In the genomic region with DNA sequence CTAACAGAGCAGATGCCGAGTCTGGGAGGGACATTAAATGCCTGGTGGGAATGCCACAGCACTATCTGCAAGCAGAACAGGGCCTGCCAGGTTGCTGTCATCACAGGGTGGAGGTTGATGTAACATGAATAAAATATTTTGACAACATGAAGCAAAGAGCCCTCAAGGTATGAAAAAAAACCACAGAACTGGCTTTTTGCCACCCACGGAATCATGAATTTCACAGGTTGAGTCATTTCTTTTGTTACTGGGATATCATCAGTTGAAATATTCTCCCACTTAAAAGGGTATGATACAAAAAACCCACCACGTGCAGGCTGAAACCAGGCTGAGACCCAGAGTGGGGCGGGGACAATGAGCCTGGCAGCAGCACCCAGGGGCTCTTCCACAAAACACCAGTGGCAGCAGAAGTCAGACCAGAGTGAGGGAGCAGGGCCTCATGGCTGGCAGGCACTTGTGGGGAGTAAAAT, we compare ENCODE assay signal across 11 cellular contexts.
DNase-seq lines count a peak whose midpoint lies in the region; ATAC-seq and TF ChIP-seq lines count a peak whose summit lies in the region.
"Had no signal": no experiment of that assay in that cellular context is flagged by ENCODE, and none has a peak within 500 bp of the region (broad histone marks: within the 10 kb centered on the region; RNA-seq: fewer than 3 reads in every experiment).

No MANE protein-coding gene starts in this region.

- no peak for TF ChIP-seq CTCF in HCT116 (IDR thresholded peaks at IDR 0.05 in 2 of 3, conservative IDR thresholded peaks at IDR 0.05 in 1 of 3; ENCODE audit: borderline replicate concordance in 1 of 3, insufficient read depth in 1 of 3, low read depth in 2 of 3, low read length in 2 of 3)
- no peak for TF ChIP-seq CTCF in fibroblast of lung (conservative IDR thresholded peaks at IDR 0.05 in 1 of 2, IDR thresholded peaks at IDR 0.05 in 1 of 2; ENCODE audit: low read depth in 1 of 2, low read length in 2 of 2)
- no peak for TF ChIP-seq CTCF in esophagus squamous epithelium (IDR thresholded peaks at IDR 0.05)

- H3K9ac ChIP-seq in HCT116 (ENCODE audit: low read length) (no peak overlapping the region), fibroblast of lung (ENCODE audit: insufficient read depth, low read length) (no peak overlapping the region)

- no peak for TF ChIP-seq RAD21 in HCT116 (IDR thresholded peaks at IDR 0.05; ENCODE audit: low read depth)

- peaks cover 13% of the 10 kb centered on the region in 2 experiments for H3K4me1 ChIP-seq in HCT116 (ENCODE audit: control insufficient read depth in 1 of 2, insufficient read depth in 2 of 2, low read length in 2 of 2)
- H3K4me1 ChIP-seq in fibroblast of lung (ENCODE audit: control insufficient read depth, extremely low read depth, insufficient read depth, low read length) = peaks cover 2% of the 10 kb centered on the region
- H3K4me1 ChIP-seq in esophagus squamous epithelium = peaks cover 0 to 12% (median 0%) of the 10 kb centered on the region in 3 donors

- no peak overlapping the region for H3K4me3 ChIP-seq in HCT116 (replicated peaks in 1 of 2; ENCODE audit: low read depth in 1 of 2, low read length in 2 of 2)
- H3K4me3 ChIP-seq in fibroblast of lung (replicated peaks in 1 of 4; ENCODE audit: control extremely low read depth in 1 of 4, insufficient read depth in 1 of 4, low read depth in 3 of 4, low read length in 4 of 4) = no peak overlapping the region
- H3K4me3 ChIP-seq in esophagus squamous epithelium = no peak overlapping the region
- H3K4me3 ChIP-seq: breast epithelium had no signal

- H3K9me3 ChIP-seq in HCT116 (ENCODE audit: control insufficient read depth in 1 of 2, insufficient read depth in 1 of 2, low read depth in 1 of 2, low read length in 2 of 2) (no peaks in the 10 kb centered on the region), fibroblast of lung (ENCODE audit: control insufficient read depth, insufficient read depth, low read depth, low read length) (no peaks in the 10 kb centered on the region), esophagus squamous epithelium (no peaks in the 10 kb centered on the region)
- H3K9me3 ChIP-seq: breast epithelium had no signal

- H3K4me2 ChIP-seq in HCT116 (ENCODE audit: low read length) (peak overlapping the region; percentile 21), fibroblast of lung (ENCODE audit: extremely low read depth, insufficient read depth, low read length) (no peak overlapping the region)

- H3K9me2 ChIP-seq in HCT116 (ENCODE audit: insufficient read depth) = no peaks in the 10 kb centered on the region

- H4K20me1 ChIP-seq in HCT116 (ENCODE audit: insufficient read depth) = no peaks in the 10 kb centered on the region
- no peaks in the 10 kb centered on the region for H4K20me1 ChIP-seq in fibroblast of lung (ENCODE audit: control insufficient read depth, extremely low read depth, insufficient read depth, low read length)

- H3K36me3 ChIP-seq in HCT116 (ENCODE audit: control insufficient read depth in 1 of 2, insufficient read depth in 2 of 2, low read length in 2 of 2) = no peaks in the 10 kb centered on the region
- no peaks in the 10 kb centered on the region for H3K36me3 ChIP-seq in fibroblast of lung (ENCODE audit: control insufficient read depth, insufficient read depth, low read length)
- H3K36me3 ChIP-seq in esophagus squamous epithelium = no peaks in the 10 kb centered on the region
- H3K36me3 ChIP-seq: breast epithelium had no signal

- no peak overlapping the region for H3K27ac ChIP-seq in HCT116 (ENCODE audit: low read depth, low read length)
- H3K27ac ChIP-seq in fibroblast of lung (ENCODE audit: insufficient read depth, low read length) = no peak overlapping the region
- no peak overlapping the region for H3K27ac ChIP-seq in esophagus squamous epithelium
- H3K27ac ChIP-seq: breast epithelium had no signal

- CTCF ChIA-PET in HCT116 (lab: Charles Lee) = no interaction called here

- ATAC-seq in HCT116 (peak; percentile 69), HG02763 (IDR thresholded peaks at IDR 0.05; ENCODE audit: unreplicated experiment) (no peak), HG03469 (IDR thresholded peaks at IDR 0.05; ENCODE audit: unreplicated experiment) (no peak)

- H3K79me2 ChIP-seq in HCT116 (ENCODE audit: insufficient read depth, low read length) (no peaks in the 10 kb centered on the region), fibroblast of lung (ENCODE audit: control insufficient read depth, insufficient read depth, low read length) (peaks cover 11% of the 10 kb centered on the region)

- intact Hi-C loops in HCT116 (cut with micrococcal nuclease) (no loop called here), esophagus squamous epithelium (cut with DNase I) (no loop called here)

- H2AFZ ChIP-seq in HCT116 (ENCODE audit: low read depth, low read length, poor library complexity, severe bottlenecking) = no peak overlapping the region
- no peak overlapping the region for H2AFZ ChIP-seq in fibroblast of lung (ENCODE audit: low read length)

- DNase-seq in HCT116 (ENCODE audit: low read depth, low spot score) (peak; percentile 59), RKO (ENCODE audit: low spot score) (peak; percentile 1), fibroblast of lung (ENCODE audit: low read depth in 2 of 2) (peak; percentile 60 to 94), OCI-M1 (lab: John Stamatoyannopoulos, UW) (no peak), esophagus squamous epithelium (lab: John Stamatoyannopoulos, UW) (no peak)
- peak; percentile 24 for DNase-seq in stimulated activated CD4-positive, alpha-beta T cell treated with anti-CD3 and anti-CD28 coated beads, Interleukin-4, amount 100 ng/mL, for 48 hours (ENCODE audit: low read depth in 2 of 2)
- DNase-seq: NCI-H1436, nephron progenitor cell had no signal

- RAD21 ChIA-PET in HCT116 (lab: Charles Lee; ENCODE audit: low non-redundant PET in 1 of 2, low total read pairs in 2 of 2, uncharacterized antibody in 2 of 2, unreplicated experiment in 2 of 2) = no interaction called here

- POLR2A ChIA-PET in HCT116 (lab: Charles Lee) = no interaction called here

- no TSS peak for BruUV-seq in HCT116 (replicated peaks; lab: Mats Ljungman, UMichigan)

- H3K27me3 ChIP-seq in HCT116 (ENCODE audit: insufficient read depth, low read length) (no peaks in the 10 kb centered on the region), fibroblast of lung (ENCODE audit: control insufficient read depth, insufficient read depth, low read length) (no peaks in the 10 kb centered on the region), esophagus squamous epithelium (no peaks in the 10 kb centered on the region)
- H3K27me3 ChIP-seq: breast epithelium had no signal

- 23 to 51% methylated on average over 4 of the region's 4 CpGs for WGBS in esophagus squamous epithelium, 2 donors

- TF ChIP-seq POLR2A in HCT116 (IDR thresholded peaks at IDR 0.05; ENCODE audit: borderline replicate concordance, extremely low read depth, insufficient read depth, insufficient read length) = no peak
- TF ChIP-seq POLR2A in esophagus squamous epithelium (IDR thresholded peaks at IDR 0.05) = no peak

TF ChIP-seq in HCT116, 20 proteins besides CTCF, POLR2A, EP300 and RAD21 (continues in another document):
- TF ChIP-seq ZFX (IDR thresholded peaks at IDR 0.05) (no peak), ELF1 (IDR thresholded peaks at IDR 0.05; ENCODE audit: borderline replicate concordance, low read depth) (no peak), SP1 (IDR thresholded peaks at IDR 0.05; ENCODE audit: low read depth) (no peak), SRF (IDR thresholded peaks at IDR 0.05; ENCODE audit: low read depth) (no peak), ZNF274 (IDR thresholded peaks at IDR 0.05; ENCODE audit: low read depth, low read length) (no peak), EZH2phosphoT487 (IDR thresholded peaks at IDR 0.05; ENCODE audit: borderline replicate concordance) (no peak), EZH2 (IDR thresholded peaks at IDR 0.05) (no peak), CEBPB (IDR thresholded peaks at IDR 0.05; ENCODE audit: low read depth) (peak; percentile 69), TCF7L2 (IDR thresholded peaks at IDR 0.05; ENCODE audit: borderline replicate concordance, extremely low read depth, insufficient read depth, insufficient read length) (no peak), CBX3 (IDR thresholded peaks at IDR 0.05; ENCODE audit: low read depth) (no peak), ATF3 (IDR thresholded peaks at IDR 0.05) (no peak), YY1 (IDR thresholded peaks at IDR 0.05; ENCODE audit: extremely low read depth, insufficient replicate concordance, low read depth, low read length) (no peak), POLR2AphosphoS5 (IDR thresholded peaks at IDR 0.05; ENCODE audit: low read depth, low read length) (no peak), SIN3A (IDR thresholded peaks at IDR 0.05; ENCODE audit: low read depth) (no peak), ZBTB33 (IDR thresholded peaks at IDR 0.05; ENCODE audit: extremely low read depth, insufficient replicate concordance, low read length) (no peak)
- TF ChIP-seq, protein P1, sequence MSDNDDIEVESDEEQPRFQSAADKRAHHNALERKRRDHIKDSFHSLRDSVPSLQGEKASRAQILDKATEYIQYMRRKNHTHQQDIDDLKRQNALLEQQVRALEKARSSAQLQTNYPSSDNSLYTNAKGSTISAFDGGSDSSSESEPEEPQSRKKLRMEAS (IDR thresholded peaks at IDR 0.05) = peak; percentile 57

Comparison
In these comparisons a context has a peak if more than half of its experiments do, and no peak if none do; other contexts are left out.
1. DNase-seq: peak in HCT116 (single experiment), RKO (single experiment), fibroblast of lung (2 of 2) and stimulated activated CD4-positive, alpha-beta T cell treated with anti-CD3 and anti-CD28 coated beads, Interleukin-4, amount 100 ng/mL, for 48 hours (2 of 2); none in OCI-M1 (single experiment) and esophagus squamous epithelium (single experiment).